1 cellular context compared by ENCODE assay signal in the genomic region with DNA sequence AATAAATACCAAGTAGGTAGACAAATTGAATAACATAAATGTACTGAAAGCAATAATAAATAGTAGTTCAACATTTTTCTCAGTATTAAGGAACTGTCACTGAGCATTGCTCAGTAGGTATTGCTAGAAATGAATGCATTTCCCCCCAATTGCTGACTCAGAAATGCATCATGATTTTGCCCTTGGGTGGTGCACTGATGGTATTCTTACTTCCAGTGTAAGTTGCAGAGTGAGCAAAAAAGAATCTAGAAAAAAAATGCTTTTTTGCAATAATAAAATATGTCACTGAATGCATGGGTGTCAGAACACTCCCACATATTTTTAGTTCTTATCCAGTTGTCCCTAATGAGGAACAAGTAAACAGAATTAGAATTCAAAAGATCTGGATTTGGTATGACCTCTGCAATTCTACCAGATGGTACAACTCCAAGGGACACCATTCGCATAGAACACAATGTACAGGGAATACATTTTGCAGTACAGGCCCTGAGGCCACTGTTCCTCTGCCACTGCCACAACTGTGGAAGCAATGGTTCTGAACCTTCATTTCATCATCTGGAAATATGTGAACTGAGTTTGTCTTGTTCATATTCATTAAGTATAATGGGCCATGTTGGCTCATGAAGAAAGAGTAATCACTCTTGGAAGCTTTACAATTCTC.
TF ChIP-seq lines count a peak whose summit lies in the region.

No MANE protein-coding gene starts in this region.

TF ChIP-seq in HepG2, 621 proteins besides CTCF, POLR2A, EP300 and RAD21 (continued from another document):
- TF ChIP-seq ZNF558 (CRISPR knock-in tag; IDR thresholded peaks at IDR 0.05; ENCODE audit: borderline replicate concordance) (no peak), GATAD2A (CRISPR knock-in tag; IDR thresholded peaks at IDR 0.05) (no peak)
TF ChIP-seq in HepG2: peak in this region for 2.
